ENCODE assay signal across 8 cellular contexts in the genomic region with DNA sequence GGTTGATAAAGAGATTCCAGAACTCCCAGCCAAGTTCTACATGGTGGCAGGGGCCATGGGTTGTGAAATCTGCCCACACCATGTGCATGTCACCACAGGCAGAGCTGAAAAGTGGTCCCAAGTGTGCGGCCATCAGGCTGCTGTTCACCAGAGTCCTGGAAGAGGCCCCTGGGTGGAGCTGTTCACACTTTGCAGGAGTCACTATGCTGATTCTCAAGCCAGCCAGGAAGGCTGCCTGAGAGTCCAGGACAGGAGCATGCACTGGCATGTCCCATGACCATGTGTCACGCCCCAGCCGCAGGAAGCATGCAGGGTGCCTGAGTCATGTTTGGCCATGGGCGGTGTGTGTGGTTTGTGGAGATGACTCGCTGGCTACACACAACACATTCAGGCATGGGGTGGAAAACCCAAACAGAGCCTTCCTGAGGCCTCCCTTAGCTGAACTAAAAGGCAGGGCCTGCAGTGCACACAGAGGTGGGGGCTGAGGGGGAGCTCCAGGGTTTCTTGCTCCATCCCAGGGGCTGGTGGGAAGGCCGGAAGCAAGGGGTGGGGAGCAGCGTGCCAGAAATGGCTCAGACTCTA. TPM values are rescaled to one million over a fixed set of nuclear protein-coding genes. Genes with fewer than 3 reads are reported as not detected.
DNase-seq lines count a peak whose midpoint lies in the region; TF ChIP-seq lines count a peak whose summit lies in the region.

No MANE protein-coding gene starts in this region.

- no peaks in the 10 kb centered on the region for H3K27me3 ChIP-seq in osteoblast (ENCODE audit: insufficient read depth, low read length)
- H3K27me3 ChIP-seq in thymus (ENCODE audit: control insufficient read depth, insufficient read depth): no peaks in the 10 kb centered on the region

- TF ChIP-seq POLR2A in erythroblast (IDR thresholded peaks at IDR 0.05; ENCODE audit: low read length): peak; percentile 26

- no peaks in the 10 kb centered on the region for H3K79me2 ChIP-seq in osteoblast (ENCODE audit: insufficient read depth, low read length)

- no peak overlapping the region for H3K4me3 ChIP-seq in osteoblast (ENCODE audit: insufficient read depth, low read length)
- H3K4me3 ChIP-seq in thymus (ENCODE audit: low read length): no peak overlapping the region

- WGBS in thymus: 53% methylated on average over 7 of the region's 7 CpGs

- peaks cover 31% of the 10 kb centered on the region for H3K4me1 ChIP-seq in osteoblast (ENCODE audit: insufficient read depth, low read length)
- no peaks in the 10 kb centered on the region for H3K4me1 ChIP-seq in thymus (ENCODE audit: control insufficient read depth, insufficient read depth, low read length)

- TF ChIP-seq CTCF in osteoblast (IDR thresholded peaks at IDR 0.05; ENCODE audit: extremely low read depth, low read depth, low read length): peak; percentile 69

- peak overlapping the region; percentile 44 for H2AFZ ChIP-seq in osteoblast (ENCODE audit: low read length)

- H3K27ac ChIP-seq in osteoblast (ENCODE audit: low read depth, low read length): peak overlapping the region; percentile 85
- H3K27ac ChIP-seq in thymus (ENCODE audit: low read depth): peak overlapping the region; percentile 20

- DNase-seq in DMS53 treated with DMSO at 0.1 percent for 48 hours (lab: John Stamatoyannopoulos, UW; ENCODE audit: unreplicated experiment) (peak; percentile 35), HCEC 1CT (peak; percentile 99), NK-92 (lab: John Stamatoyannopoulos, UW; ENCODE audit: unreplicated experiment) (peak; percentile 9), erythroblast (lab: John Stamatoyannopoulos, UW) (peak; percentile 86 to 94), osteoblast (ENCODE audit: insufficient read length, low spot score, missing footprints) (peak; percentile 100), NCI-H748 treated with DMSO at 0.1 percent for 48 hours (lab: John Stamatoyannopoulos, UW) (no peak)
- DNase-seq in activated CD8-positive, alpha-beta memory T cell treated with anti-CD3 and anti-CD28 coated beads, Interleukin-2, amount 50 U/mL, for 48 hours: peak; percentile 89

- H3K9me3 ChIP-seq in osteoblast (ENCODE audit: low read depth, low read length) (no peaks in the 10 kb centered on the region), thymus (ENCODE audit: control insufficient read depth) (no peaks in the 10 kb centered on the region)

- peak overlapping the region; percentile 3 for H3K4me2 ChIP-seq in osteoblast (ENCODE audit: insufficient read depth, low read length)

- H3K36me3 ChIP-seq in osteoblast (ENCODE audit: insufficient read depth, low read length) (peaks cover 6% of the 10 kb centered on the region), thymus (ENCODE audit: control insufficient read depth, insufficient read depth) (no peaks in the 10 kb centered on the region)

- H4K20me1 ChIP-seq in osteoblast (ENCODE audit: insufficient read depth, low read length): peaks cover 3% of the 10 kb centered on the region

RNA-seq across cellular contexts. Expression of a gene that starts 19.5 kb away (rescaled TPM):
- total RNA-seq in osteoblast: 11.9 and 13.0 TPM in 2 replicates
- 1.8 TPM for polyA plus RNA-seq in thymus

RNA-seq across cellular contexts. Expression of a gene that starts 28.3 kb away (rescaled TPM):
- 6.5 and 8.3 TPM in 2 replicates for total RNA-seq in osteoblast
- polyA plus RNA-seq in thymus: 20.6 TPM

RNA-seq across cellular contexts. Expression of a gene that starts 33.7 kb away (rescaled TPM):
- 117 and 118 TPM in 2 replicates for total RNA-seq in osteoblast
- 302 TPM for polyA plus RNA-seq in thymus

RNA-seq across cellular contexts. Expression of a gene that starts 50.9 kb away (rescaled TPM):
- total RNA-seq in osteoblast: 19.2 and 20.6 TPM in 2 replicates
- polyA plus RNA-seq in thymus: 28.2 TPM
